ENCODE assay signal across 17 cellular contexts in genomic region chr5:142671801-142672200, GRCh38. TPM values are rescaled to one million over a fixed set of nuclear protein-coding genes. Genes with fewer than 3 reads are reported as not detected.
A peak's percentile ranks its signal among the peaks of the same experiment; 100 is the strongest.
DNase-seq lines count a peak whose midpoint lies in the region; ATAC-seq and TF ChIP-seq lines count a peak whose summit lies in the region.
"Had no signal": no experiment of that assay in that cellular context is flagged by ENCODE, and none has a peak within 500 bp of the region (broad histone marks: within the 10 kb centered on the region; RNA-seq: fewer than 3 reads in every experiment).

No MANE protein-coding gene starts in this region.

- no peaks in the 10 kb centered on the region for H4K20me1 ChIP-seq in osteoblast (ENCODE audit: insufficient read depth, low read length)
- H4K20me1 ChIP-seq: BLaER1 had no signal

- H3K79me2 ChIP-seq in osteoblast (ENCODE audit: insufficient read depth, low read length), result no peaks in the 10 kb centered on the region

- no peak overlapping the region for H2AFZ ChIP-seq in osteoblast (ENCODE audit: low read length)

- peaks cover 31% of the 10 kb centered on the region for H3K4me1 ChIP-seq in osteoblast (ENCODE audit: insufficient read depth, low read length)
- H3K4me1 ChIP-seq: BLaER1, vagina had no signal

- DNase-seq in AG10803 (ENCODE audit: low read depth) (peak; percentile 87), RPMI7951 (ENCODE audit: low read depth) (peak; percentile 70), epithelial cell of proximal tubule (ENCODE audit: low read depth) (peak; percentile 22), osteoblast (ENCODE audit: insufficient read length, low spot score, missing footprints) (no peak), Kasumi-1 (lab: John Stamatoyannopoulos, UW) (no peak), Ammon's horn (ENCODE audit: low spot score) (no peak), SIG-M5 treated with dmso at 0.1 percent for 504 hours (lab: John Stamatoyannopoulos, UW; ENCODE audit: unreplicated experiment) (no peak)
- DNase-seq: activated CD8-positive, alpha-beta T cell treated with anti-CD3 and anti-CD28 coated beads for 36 hours; cerebellar nuclear complex; DMS79 treated with DMSO at 0.1 percent for 48 hours; midbrain; NCI-H1105 treated with DMSO at 0.1 percent for 48 hours had no signal

- no peaks in the 10 kb centered on the region for H3K27me3 ChIP-seq in osteoblast (ENCODE audit: insufficient read depth, low read length)
- H3K27me3 ChIP-seq: BLaER1, esophagus muscularis mucosa, vagina had no signal

- ATAC-seq in HG03135 (IDR thresholded peaks at IDR 0.05; ENCODE audit: unreplicated experiment), result no peak
- ATAC-seq: activated CD8-positive, alpha-beta T cell treated with anti-CD3 and anti-CD28 coated beads for 36 hours had no signal

- H3K4me3 ChIP-seq in AG10803 (ENCODE audit: low read length) (peak overlapping the region; percentile 2; the same call in 1 of the 2 replicates), epithelial cell of proximal tubule (ENCODE audit: low read depth, low read length) (no peak overlapping the region), osteoblast (ENCODE audit: insufficient read depth, low read length) (no peak overlapping the region)
- H3K4me3 ChIP-seq: BLaER1, esophagus muscularis mucosa, vagina had no signal

- no peaks in the 10 kb centered on the region for H3K9me3 ChIP-seq in osteoblast (ENCODE audit: low read depth, low read length)
- H3K9me3 ChIP-seq: BLaER1, esophagus muscularis mucosa, vagina had no signal

- no peak overlapping the region for H3K27ac ChIP-seq in osteoblast (ENCODE audit: low read depth, low read length)
- H3K27ac ChIP-seq: BLaER1, vagina had no signal

- H3K36me3 ChIP-seq in osteoblast (ENCODE audit: insufficient read depth, low read length), result no peaks in the 10 kb centered on the region
- H3K36me3 ChIP-seq: BLaER1, esophagus muscularis mucosa, vagina had no signal

- peak overlapping the region; percentile 32 for H3K4me2 ChIP-seq in osteoblast (ENCODE audit: insufficient read depth, low read length)
- H3K4me2 ChIP-seq: BLaER1 had no signal

- TF ChIP-seq CTCF in AG10803 (conservative IDR thresholded peaks at IDR 0.05; ENCODE audit: low read length) (no peak), epithelial cell of proximal tubule (conservative IDR thresholded peaks at IDR 0.05; ENCODE audit: low read depth, low read length) (no peak), osteoblast (IDR thresholded peaks at IDR 0.05; ENCODE audit: extremely low read depth, low read depth, low read length) (no peak)

RNA-seq across cellular contexts. Expression of gene FGF1, which starts 14.1 kb away (rescaled TPM):
- total RNA-seq in RPMI7951 (2014; rRNA removed; shearing (Covaris generic)), result 11.5 and 13.1 TPM in 2 replicates
- 1.2 and 4.7 TPM in 2 replicates for total RNA-seq in epithelial cell of proximal tubule
- 2.9 and 4.3 TPM in 2 replicates for total RNA-seq in osteoblast
- total RNA-seq: activated CD8-positive, alpha-beta T cell treated with anti-CD3 and anti-CD28 coated beads for 36 hours; NCI-H460 had no signal

Comparison
In these comparisons a context has a peak if more than half of its experiments do, and no peak if none do; other contexts are left out.
1. DNase-seq: peak in AG10803 (single experiment), RPMI7951 (single experiment) and epithelial cell of proximal tubule (single experiment); none in osteoblast (single experiment), Kasumi-1 (0 of 2), Ammon's horn (single experiment) and SIG-M5 treated with dmso at 0.1 percent for 504 hours (single experiment).